ENCODE assay signal across 10 cellular contexts in genomic region chr17:35804658-35805192, GRCh38. TPM values are rescaled to one million over a fixed set of nuclear protein-coding genes. Genes with fewer than 3 reads are reported as not detected.
DNase-seq lines count a peak whose midpoint lies in the region; ATAC-seq and TF ChIP-seq lines count a peak whose summit lies in the region.
"Had no signal": no experiment of that assay in that cellular context is flagged by ENCODE, and none has a peak within 500 bp of the region (broad histone marks: within the 10 kb centered on the region; RNA-seq: fewer than 3 reads in every experiment).

No MANE protein-coding gene starts in this region.

- peaks cover 9% of the 10 kb centered on the region for H3K79me2 ChIP-seq in DND-41 (ENCODE audit: insufficient read depth, low read length)

- H3K4me1 ChIP-seq in DND-41 (ENCODE audit: insufficient read depth, low read length), result peaks cover 22% of the 10 kb centered on the region

- TF ChIP-seq CTCF in DND-41 (IDR thresholded peaks at IDR 0.05; ENCODE audit: borderline replicate concordance, extremely low read depth, low read length, poor library complexity, severe bottlenecking), result peak; percentile 91
- peak; percentile 91 for TF ChIP-seq CTCF in activated CD8-positive, alpha-beta T cell treated with anti-CD3 and anti-CD28 coated beads for 36 hours (IDR thresholded peaks at IDR 0.05)
- TF ChIP-seq CTCF in foreskin fibroblast (IDR thresholded peaks at IDR 0.05; ENCODE audit: low read depth, low read length), result peak; percentile 98
- peak in 1 of 3 donors; percentile 46 for TF ChIP-seq CTCF in omental fat pad (IDR thresholded peaks at IDR 0.05)

- intact Hi-C loops in activated CD8-positive, alpha-beta T cell treated with anti-CD3 and anti-CD28 coated beads for 36 hours (cut with micrococcal nuclease), result loop anchor here (1.0 kb wide), 1 partner anchor 40 kb away; no protein-coding TSS in a partner anchor

- H3K27me3 Mint-ChIP-seq in activated CD8-positive, alpha-beta T cell treated with anti-CD3 and anti-CD28 coated beads for 36 hours, result no peaks in the 10 kb centered on the region
- H3K27me3 Mint-ChIP-seq: activated naive CD8-positive, alpha-beta T cell had no signal

- H3K27me3 ChIP-seq in DND-41 (ENCODE audit: insufficient read depth, low read length, poor library complexity), result no peaks in the 10 kb centered on the region

- POLR2A ChIA-PET in activated CD8-positive, alpha-beta T cell treated with anti-CD3 and anti-CD28 coated beads for 36 hours (lab: Charles Lee), result interaction anchor here (0.8 to 2.2 kb wide), 2 partner anchors 11 to 41 kb away, joined by 4 to 8 read pairs; no protein-coding TSS in a partner anchor

- ATAC-seq in DND-41 (ENCODE audit: insufficient read depth, low read depth) (peak; percentile 28), HG03520 (IDR thresholded peaks at IDR 0.05; ENCODE audit: unreplicated experiment) (peak; percentile 29), omental fat pad (ENCODE audit: low FRiP score) (peak; percentile 78), HG03159 (IDR thresholded peaks at IDR 0.05; ENCODE audit: unreplicated experiment) (no peak), HG03095 (IDR thresholded peaks at IDR 0.05; ENCODE audit: unreplicated experiment) (no peak)
- ATAC-seq in activated CD8-positive, alpha-beta T cell treated with anti-CD3 and anti-CD28 coated beads for 36 hours, result peak; percentile 59

- no peak overlapping the region for H3K27ac ChIP-seq in DND-41 (ENCODE audit: low read length)

- no peak overlapping the region for H3K4me2 ChIP-seq in DND-41 (ENCODE audit: insufficient read depth, low read length)

- no peak overlapping the region for H3K4me3 ChIP-seq in DND-41 (ENCODE audit: low read depth in 1 of 2, low read length in 2 of 2)
- H3K4me3 ChIP-seq in foreskin fibroblast (ENCODE audit: low read depth in 1 of 2, low read length in 2 of 2), result no peak overlapping the region

- no peak overlapping the region for H3K4me3 Mint-ChIP-seq in activated CD8-positive, alpha-beta T cell treated with anti-CD3 and anti-CD28 coated beads for 36 hours
- H3K4me3 Mint-ChIP-seq: activated naive CD8-positive, alpha-beta T cell had no signal

- CTCF ChIA-PET in activated CD8-positive, alpha-beta T cell treated with anti-CD3 and anti-CD28 coated beads for 36 hours (lab: Charles Lee), result interaction anchor here (0.6 to 7.8 kb wide), 24 partner anchors 9 to 243 kb away, joined by 3 to 292 read pairs (median 4); partner anchors contain the start of genes C17orf50 and MMP28

- no peak overlapping the region for H3K9ac ChIP-seq in DND-41 (ENCODE audit: low read depth, low read length)

- H3K4me1 Mint-ChIP-seq in activated CD8-positive, alpha-beta T cell treated with anti-CD3 and anti-CD28 coated beads for 36 hours (ENCODE audit: low read depth), result peaks cover 62% of the 10 kb centered on the region

- H3K27ac Mint-ChIP-seq in activated CD8-positive, alpha-beta T cell treated with anti-CD3 and anti-CD28 coated beads for 36 hours, result no peak overlapping the region
- H3K27ac Mint-ChIP-seq: activated naive CD8-positive, alpha-beta T cell had no signal

- H3K36me3 ChIP-seq in DND-41 (ENCODE audit: insufficient read depth, low read length), result peaks cover under 1% of the 10 kb centered on the region; the same call in 1 of the 2 replicates

- no peaks in the 10 kb centered on the region for H3K9me3 Mint-ChIP-seq in activated CD8-positive, alpha-beta T cell treated with anti-CD3 and anti-CD28 coated beads for 36 hours

- H3K36me3 Mint-ChIP-seq in activated CD8-positive, alpha-beta T cell treated with anti-CD3 and anti-CD28 coated beads for 36 hours (ENCODE audit: low read depth), result no peaks in the 10 kb centered on the region
- H3K36me3 Mint-ChIP-seq: activated naive CD8-positive, alpha-beta T cell had no signal

- H2AFZ ChIP-seq in DND-41 (ENCODE audit: low read depth, low read length), result peak overlapping the region; percentile 54

- DNase-seq in DND-41, result peak; percentile 57
- DNase-seq in NCI-H774 (lab: John Stamatoyannopoulos, UW), result peak; percentile 56
- DNase-seq in activated CD8-positive, alpha-beta T cell treated with anti-CD3 and anti-CD28 coated beads for 36 hours, result peak; percentile 61
- DNase-seq in foreskin fibroblast, result peak; percentile 79 to 93
- DNase-seq in omental fat pad (ENCODE audit: low spot score), result no peak

- H4K20me1 ChIP-seq in DND-41 (ENCODE audit: insufficient read depth, low read length), result peaks cover 2% of the 10 kb centered on the region

- no peaks in the 10 kb centered on the region for H3K9me3 ChIP-seq in DND-41 (ENCODE audit: insufficient read depth, low read length, severe bottlenecking)

RNA-seq across cellular contexts. Expression of gene TAF15, which starts 4.6 kb away (rescaled TPM):
- 100 to 1,000 TPM; 309 to 319 TPM for total RNA-seq in activated CD8-positive, alpha-beta T cell treated with anti-CD3 and anti-CD28 coated beads for 36 hours
- 10 to 100 TPM; 33.2 to 80.2 (median 64.0) TPM for total RNA-seq in omental fat pad

RNA-seq across cellular contexts. Expression of gene MMP28, which starts 9.3 kb away (rescaled TPM):
- total RNA-seq in activated CD8-positive, alpha-beta T cell treated with anti-CD3 and anti-CD28 coated beads for 36 hours, result under 1 TPM in 1 of 2 experiments, not detected in 1; 0.41 TPM
- total RNA-seq in omental fat pad, result 10 to 100 TPM; 31.5 to 65.6 (median 48.7) TPM

RNA-seq across cellular contexts. Expression of gene C17orf50, which starts 44.0 kb away (rescaled TPM):
- total RNA-seq in activated CD8-positive, alpha-beta T cell treated with anti-CD3 and anti-CD28 coated beads for 36 hours, result not detected
- not detected for total RNA-seq in omental fat pad
- total RNA-seq: temporal lobe had no signal

RNA-seq across cellular contexts. Expression of gene GAS2L2, which starts 51.7 kb away (rescaled TPM):
- total RNA-seq in activated CD8-positive, alpha-beta T cell treated with anti-CD3 and anti-CD28 coated beads for 36 hours, result under 1 TPM; 0.27 to 0.34 TPM
- total RNA-seq in omental fat pad, result under 1 TPM in 3 of 4 donors, not detected in 1; 0.37 to 0.82 (median 0.48) TPM

Comparison
In these comparisons a context has a peak if more than half of its experiments do, and no peak if none do; other contexts are left out.
1. ATAC-seq: peak in DND-41 (single experiment), HG03520 (single experiment), activated CD8-positive, alpha-beta T cell treated with anti-CD3 and anti-CD28 coated beads for 36 hours (single experiment) and omental fat pad (single experiment); none in HG03159 (single experiment) and HG03095 (single experiment).
2. RNA of gene MMP28, which starts 9.3 kb away (total RNA-seq): 31.5 to 65.6 TPM in omental fat pad; 0.41 TPM in activated CD8-positive, alpha-beta T cell treated with anti-CD3 and anti-CD28 coated beads for 36 hours; every median in the first group is over 10 times any median in the second.